ENCODE assay signal across 11 cellular contexts in the genomic region with DNA sequence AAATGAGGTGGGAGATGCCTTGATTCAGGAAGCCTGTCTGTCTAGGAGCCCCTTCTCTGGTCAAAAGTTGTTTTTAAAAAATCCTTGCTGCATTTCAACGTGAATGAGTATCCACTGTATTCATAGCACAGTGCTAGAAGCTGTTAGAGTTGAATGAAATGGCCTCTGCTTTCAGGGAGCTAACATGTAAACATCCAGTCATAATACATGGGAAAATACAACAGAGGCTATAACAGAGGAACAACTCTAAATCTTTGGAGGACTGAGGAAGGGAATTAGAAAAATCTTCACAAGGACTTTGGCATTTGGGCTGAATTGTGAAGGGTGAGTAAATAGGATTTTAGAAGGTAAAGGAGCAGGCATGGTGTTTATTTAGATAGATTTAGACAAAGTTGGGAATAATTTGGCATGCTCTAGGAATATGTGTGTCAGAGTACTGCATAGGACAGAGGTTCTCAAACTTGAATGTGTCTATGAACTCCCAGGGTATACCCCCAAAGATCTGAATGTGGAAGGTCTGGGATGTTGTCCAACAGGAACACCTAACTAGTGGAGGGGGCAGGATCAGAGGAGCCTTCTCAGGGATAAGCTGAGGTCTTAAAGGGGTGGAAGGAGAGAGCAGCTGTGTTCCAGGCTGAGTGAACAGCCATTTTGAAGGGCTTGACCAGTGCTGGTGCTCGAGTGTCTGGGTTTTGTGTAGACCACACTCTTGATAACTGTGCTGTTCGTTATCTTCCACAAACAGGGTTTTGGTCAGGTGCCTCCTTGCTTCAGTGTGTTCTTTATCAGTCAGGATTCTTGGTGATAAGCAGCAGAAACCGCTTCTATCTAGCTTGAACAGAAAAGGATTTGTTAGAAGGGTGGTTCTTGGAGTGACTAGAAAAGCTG. TPM values are rescaled to one million over a fixed set of nuclear protein-coding genes. Genes with fewer than 3 reads are reported as not detected.
DNase-seq lines count a peak whose midpoint lies in the region; ATAC-seq and TF ChIP-seq lines count a peak whose summit lies in the region.
"Had no signal": no experiment of that assay in that cellular context is flagged by ENCODE, and none has a peak within 500 bp of the region (broad histone marks: within the 10 kb centered on the region; RNA-seq: fewer than 3 reads in every experiment).

No MANE protein-coding gene starts in this region.

- TF ChIP-seq POLR2A in tibial nerve (IDR thresholded peaks at IDR 0.05) = no peak

- H3K27ac ChIP-seq in hepatocyte = peak overlapping the region; percentile 92
- peak overlapping the region; percentile 68 to 91 (median 80) for H3K27ac ChIP-seq in tibial nerve

- no peak for TF ChIP-seq EP300 in tibial nerve (IDR thresholded peaks at IDR 0.05)

- H3K4me1 Mint-ChIP-seq in activated naive CD4-positive, alpha-beta T cell treated with anti-CD3 and anti-CD28 coated beads, Interleukin-2, amount 50 U/mL, for 24 hours = peaks cover 71% of the 10 kb centered on the region
- H3K4me1 Mint-ChIP-seq in WTC11 = peaks cover 51% of the 10 kb centered on the region

- H3K4me2 ChIP-seq in hepatocyte = peak overlapping the region; percentile 60

- H3K4me3 Mint-ChIP-seq in activated naive CD4-positive, alpha-beta T cell treated with anti-CD3 and anti-CD28 coated beads, Interleukin-2, amount 50 U/mL, for 24 hours = no peak overlapping the region
- no peak overlapping the region; the same call in 1 of the 2 replicates for H3K4me3 Mint-ChIP-seq in WTC11
- H3K4me3 Mint-ChIP-seq: activated CD4-positive, alpha-beta T cell treated with anti-CD3 and anti-CD28 coated beads, Interleukin-2, amount 10 ng/mL, durations not matched to agents 7 days and 5 days had no signal

- peaks cover 12% of the 10 kb centered on the region for H3K36me3 Mint-ChIP-seq in activated naive CD4-positive, alpha-beta T cell treated with anti-CD3 and anti-CD28 coated beads, Interleukin-2, amount 50 U/mL, for 24 hours
- H3K36me3 Mint-ChIP-seq in WTC11 = peaks cover 12% of the 10 kb centered on the region

- no peak overlapping the region for H3K4me3 ChIP-seq in hepatocyte
- H3K4me3 ChIP-seq in tibial nerve = no peak overlapping the region
- H3K4me3 ChIP-seq: MG63 had no signal

- no peak overlapping the region for H2AFZ ChIP-seq in hepatocyte

- no peaks in the 10 kb centered on the region for H3K9me3 Mint-ChIP-seq in activated naive CD4-positive, alpha-beta T cell treated with anti-CD3 and anti-CD28 coated beads, Interleukin-2, amount 50 U/mL, for 24 hours
- no peaks in the 10 kb centered on the region for H3K9me3 Mint-ChIP-seq in WTC11
- H3K9me3 Mint-ChIP-seq: activated CD4-positive, alpha-beta T cell treated with anti-CD3 and anti-CD28 coated beads, Interleukin-2, amount 10 ng/mL, durations not matched to agents 7 days and 5 days had no signal

- H3K4me1 ChIP-seq in hepatocyte (ENCODE audit: insufficient read depth) = peaks cover 81% of the 10 kb centered on the region
- peaks cover 0 to 95% (median 64%) of the 10 kb centered on the region in 4 donors for H3K4me1 ChIP-seq in tibial nerve

- ATAC-seq in WTC11 (peak; percentile 40), GM21576 (IDR thresholded peaks at IDR 0.05; ENCODE audit: unreplicated experiment) (no peak), GM18520 (IDR thresholded peaks at IDR 0.05; ENCODE audit: unreplicated experiment) (no peak)

- peaks cover 86% of the 10 kb centered on the region for H4K20me1 ChIP-seq in hepatocyte (ENCODE audit: insufficient read depth, poor library complexity, severe bottlenecking)

- H3K79me2 ChIP-seq in hepatocyte = peaks cover 100% of the 10 kb centered on the region

- WGBS in hepatocyte (ENCODE audit: low lambda C conversion rate, missing lambda C conversion rate) = 31% methylated on average over 4 of the region's 4 CpGs
- 45 to 54% methylated on average over 4 of the region's 4 CpGs for WGBS in tibial nerve, 2 donors

- peak overlapping the region; percentile 87 for H3K27ac Mint-ChIP-seq in activated naive CD4-positive, alpha-beta T cell treated with anti-CD3 and anti-CD28 coated beads, Interleukin-2, amount 50 U/mL, for 24 hours
- H3K27ac Mint-ChIP-seq in WTC11 = peak overlapping the region; percentile 94
- H3K27ac Mint-ChIP-seq: activated CD4-positive, alpha-beta T cell treated with anti-CD3 and anti-CD28 coated beads, Interleukin-2, amount 10 ng/mL, durations not matched to agents 7 days and 5 days had no signal

- no peaks in the 10 kb centered on the region for H3K9me3 ChIP-seq in hepatocyte (ENCODE audit: low read depth)
- no peaks in the 10 kb centered on the region for H3K9me3 ChIP-seq in tibial nerve
- H3K9me3 ChIP-seq: MG63 had no signal

- H3K27me3 ChIP-seq in hepatocyte (no peaks in the 10 kb centered on the region), tibial nerve (no peaks in the 10 kb centered on the region)
- H3K27me3 ChIP-seq: MG63 had no signal

- POLR2A ChIA-PET in WTC11 (lab: Charles Lee) = interaction anchor here (0.8 to 2.4 kb wide), 3 partner anchors 13 to 178 kb away, joined by 3 to 8 read pairs (median 5); a partner anchor contains a TSS

- H3K36me3 ChIP-seq in hepatocyte (replicated peaks; ENCODE audit: insufficient read depth, low read depth) (no peaks in the 10 kb centered on the region), tibial nerve (no peaks in the 10 kb centered on the region)

- TF ChIP-seq CTCF in WTC11 (IDR thresholded peaks at IDR 0.05) (no peak), hepatocyte (IDR thresholded peaks at IDR 0.05; ENCODE audit: poor library complexity) (no peak), tibial nerve (IDR thresholded peaks at IDR 0.05) (no peak)

- DNase-seq in activated naive CD4-positive, alpha-beta T cell treated with anti-CD3 and anti-CD28 coated beads, Interleukin-2, amount 50 U/mL, for 16 hours = no peak
- DNase-seq in WTC11 (ENCODE audit: low spot score) (no peak), hepatocyte (ENCODE audit: low spot score) (peak; percentile 44), tibial nerve (ENCODE audit: low spot score in 2 of 2) (no peak), NCI-H526 (lab: John Stamatoyannopoulos, UW) (no peak)
- DNase-seq: activated CD4-positive, alpha-beta T cell treated with anti-CD3 and anti-CD28 coated beads, Interleukin-2, amount 10 ng/mL, durations not matched to agents 7 days and 5 days; MG63; stimulated activated CD4-positive, alpha-beta T cell treated with anti-CD3 and anti-CD28 coated beads, Interleukin-2, amount 100 ng/mL, for 48 hours had no signal

- no peaks in the 10 kb centered on the region for H3K27me3 Mint-ChIP-seq in activated naive CD4-positive, alpha-beta T cell treated with anti-CD3 and anti-CD28 coated beads, Interleukin-2, amount 50 U/mL, for 24 hours
- no peaks in the 10 kb centered on the region for H3K27me3 Mint-ChIP-seq in WTC11 (ENCODE audit: low read depth)
- H3K27me3 Mint-ChIP-seq: activated CD4-positive, alpha-beta T cell treated with anti-CD3 and anti-CD28 coated beads, Interleukin-2, amount 10 ng/mL, durations not matched to agents 7 days and 5 days had no signal

- no peaks in the 10 kb centered on the region for H3K9me2 ChIP-seq in hepatocyte (replicated peaks; ENCODE audit: insufficient read depth)

- CTCF ChIA-PET in WTC11 (lab: Charles Lee) = interaction anchor here (0.8 to 4.6 kb wide), 8 partner anchors 9 to 148 kb away, joined by 3 to 36 read pairs (median 7); a partner anchor contains a TSS

TF ChIP-seq in WTC11, 78 proteins besides CTCF, POLR2A, EP300 and RAD21 (continues in another document):
- no peak for TF ChIP-seq MYBL2 (CRISPR knock-in tag; IDR thresholded peaks at IDR 0.05)
- no peak for TF ChIP-seq ZNF416 (CRISPR knock-in tag; IDR thresholded peaks at IDR 0.05)
- TF ChIP-seq, protein P1, sequence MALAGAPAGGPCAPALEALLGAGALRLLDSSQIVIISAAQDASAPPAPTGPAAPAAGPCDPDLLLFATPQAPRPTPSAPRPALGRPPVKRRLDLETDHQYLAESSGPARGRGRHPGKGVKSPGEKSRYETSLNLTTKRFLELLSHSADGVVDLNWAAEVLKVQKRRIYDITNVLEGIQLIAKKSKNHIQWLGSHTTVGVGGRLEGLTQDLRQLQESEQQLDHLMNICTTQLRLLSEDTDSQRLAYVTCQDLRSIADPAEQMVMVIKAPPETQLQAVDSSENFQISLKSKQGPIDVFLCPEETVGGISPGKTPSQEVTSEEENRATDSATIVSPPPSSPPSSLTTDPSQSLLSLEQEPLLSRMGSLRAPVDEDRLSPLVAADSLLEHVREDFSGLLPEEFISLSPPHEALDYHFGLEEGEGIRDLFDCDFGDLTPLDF (CRISPR knock-in tag; IDR thresholded peaks at IDR 0.05) = no peak
- no peak for TF ChIP-seq TCF7 (CRISPR knock-in tag; IDR thresholded peaks at IDR 0.05; ENCODE audit: low read depth)
- TF ChIP-seq, protein P2, sequence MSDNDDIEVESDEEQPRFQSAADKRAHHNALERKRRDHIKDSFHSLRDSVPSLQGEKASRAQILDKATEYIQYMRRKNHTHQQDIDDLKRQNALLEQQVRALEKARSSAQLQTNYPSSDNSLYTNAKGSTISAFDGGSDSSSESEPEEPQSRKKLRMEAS (CRISPR knock-in tag; IDR thresholded peaks at IDR 0.05) = no peak
- TF ChIP-seq, protein P3, sequence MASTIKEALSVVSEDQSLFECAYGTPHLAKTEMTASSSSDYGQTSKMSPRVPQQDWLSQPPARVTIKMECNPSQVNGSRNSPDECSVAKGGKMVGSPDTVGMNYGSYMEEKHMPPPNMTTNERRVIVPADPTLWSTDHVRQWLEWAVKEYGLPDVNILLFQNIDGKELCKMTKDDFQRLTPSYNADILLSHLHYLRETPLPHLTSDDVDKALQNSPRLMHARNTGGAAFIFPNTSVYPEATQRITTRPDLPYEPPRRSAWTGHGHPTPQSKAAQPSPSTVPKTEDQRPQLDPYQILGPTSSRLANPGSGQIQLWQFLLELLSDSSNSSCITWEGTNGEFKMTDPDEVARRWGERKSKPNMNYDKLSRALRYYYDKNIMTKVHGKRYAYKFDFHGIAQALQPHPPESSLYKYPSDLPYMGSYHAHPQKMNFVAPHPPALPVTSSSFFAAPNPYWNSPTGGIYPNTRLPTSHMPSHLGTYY (CRISPR knock-in tag; IDR thresholded peaks at IDR 0.05) = no peak
- TF ChIP-seq, protein P4, sequence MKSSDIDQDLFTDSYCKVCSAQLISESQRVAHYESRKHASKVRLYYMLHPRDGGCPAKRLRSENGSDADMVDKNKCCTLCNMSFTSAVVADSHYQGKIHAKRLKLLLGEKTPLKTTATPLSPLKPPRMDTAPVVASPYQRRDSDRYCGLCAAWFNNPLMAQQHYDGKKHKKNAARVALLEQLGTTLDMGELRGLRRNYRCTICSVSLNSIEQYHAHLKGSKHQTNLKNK (CRISPR knock-in tag; IDR thresholded peaks at IDR 0.05) = no peak

RNA-seq across cellular contexts. Expression of a gene that starts 12.7 kb away (rescaled TPM):
- total RNA-seq in WTC11 (2021) = 151 to 173 TPM (median 171 TPM) in 3 replicates
- 109 and 114 TPM in 2 replicates for total RNA-seq in hepatocyte
- 96.3 and 113 TPM in 2 replicates for polyA plus RNA-seq in hepatocyte
- total RNA-seq in tibial nerve = 100 to 1,000 TPM in 3 of 4 donors, 10 to 100 TPM in 1; 73.5 to 157 (median 129) TPM

RNA-seq across cellular contexts. Expression of a gene that starts 45.1 kb away (rescaled TPM):
- total RNA-seq in WTC11 (2021) (19.0 to 21.3 TPM (median 19.2 TPM) in 3 replicates), hepatocyte (7.2 and 9.2 TPM in 2 replicates), tibial nerve (1 to 10 TPM; 6.5 to 9.6 (median 8.2) TPM)
- 4.1 and 7.4 TPM in 2 replicates for polyA plus RNA-seq in hepatocyte
